28 cellular contexts compared by ENCODE assay signal in genomic region chr4:146790515-146790914, GRCh38.
"Had no signal": no experiment of that assay in that cellular context is flagged by ENCODE, and none has a peak within 500 bp of the region (broad histone marks: within the 10 kb centered on the region; RNA-seq: fewer than 3 reads in every experiment).

No MANE protein-coding gene starts in this region.

- H3K4me2 ChIP-seq: neural progenitor cell had no signal

- H3K27me3 ChIP-seq: cardiac muscle cell, esophagus muscularis mucosa, gastrocnemius medialis, heart left ventricle, neural progenitor cell had no signal

- H3K9me3 Mint-ChIP-seq: activated B cell treated with CpG ODN at 0.5 μM for 24 hours; activated naive CD8-positive, alpha-beta T cell treated with anti-CD3 and anti-CD28 coated beads for 36 hours; activated T-cell treated with anti-CD3 and anti-CD28 coated beads, Interleukin-2, amount 50 U/mL, for 4 hours; mesothelial cell of epicardium; naive thymus-derived CD8-positive, alpha-beta T cell; neural progenitor cell; stimulated activated naive B cell treated with anti-CD40 and anti-IgM and Interleukin-4, amounts not matched to agents 10 μg/mL and 1 μg/mL and 100 μg/mL, for 72 hours; T-helper 1 cell treated with Interleukin-12 subunit alpha and Interleukin-12 subunit beta and Interleukin-4 antibody, amounts not matched to agents 30 μg/mL and 1 μg/mL, for 36 hours; type B pancreatic cell had no signal

- H2AFZ ChIP-seq: neural progenitor cell had no signal

- H3K27ac ChIP-seq: cardiac muscle cell, esophagus muscularis mucosa, gastrocnemius medialis, heart left ventricle, neural progenitor cell had no signal

- H3K27ac Mint-ChIP-seq: activated B cell treated with CpG ODN at 0.5 μM for 24 hours; activated CD4-positive, alpha-beta T cell treated with anti-CD3 and anti-CD28 coated beads for 36 hours; activated naive CD8-positive, alpha-beta T cell treated with anti-CD3 and anti-CD28 coated beads for 36 hours; mesothelial cell of epicardium; naive thymus-derived CD8-positive, alpha-beta T cell; neural progenitor cell; stimulated activated naive B cell treated with anti-CD40 and anti-IgM and Interleukin-4, amounts not matched to agents 10 μg/mL and 1 μg/mL and 100 μg/mL, for 72 hours; T-helper 1 cell treated with Interleukin-12 subunit alpha and Interleukin-12 subunit beta and Interleukin-4 antibody, amounts not matched to agents 30 μg/mL and 1 μg/mL, for 36 hours; type B pancreatic cell had no signal

- H3K4me1 ChIP-seq: esophagus muscularis mucosa, gastrocnemius medialis, heart left ventricle had no signal

- ATAC-seq: activated CD4-positive, alpha-beta T cell treated with anti-CD3 and anti-CD28 coated beads for 36 hours; activated T-cell treated with anti-CD3 and anti-CD28 coated beads, Interleukin-2, amount 50 U/mL, for 4 hours; gastrocnemius medialis; heart left ventricle; left lobe of liver; naive thymus-derived CD8-positive, alpha-beta T cell; stimulated activated naive B cell treated with anti-CD40 and anti-IgM and Interleukin-4, amounts not matched to agents 10 μg/mL and 1 μg/mL and 100 μg/mL, for 72 hours had no signal

- H3K4me1 Mint-ChIP-seq: activated B cell treated with CpG ODN at 0.5 μM for 24 hours; activated CD4-positive, alpha-beta T cell treated with anti-CD3 and anti-CD28 coated beads for 36 hours; activated naive CD8-positive, alpha-beta T cell treated with anti-CD3 and anti-CD28 coated beads for 36 hours; mesothelial cell of epicardium; naive thymus-derived CD8-positive, alpha-beta T cell; stimulated activated naive B cell treated with anti-CD40 and anti-IgM and Interleukin-4, amounts not matched to agents 10 μg/mL and 1 μg/mL and 100 μg/mL, for 72 hours had no signal

- H3K4me3 Mint-ChIP-seq: activated B cell treated with CpG ODN at 0.5 μM for 24 hours; activated CD4-positive, alpha-beta T cell treated with anti-CD3 and anti-CD28 coated beads for 36 hours; activated naive CD8-positive, alpha-beta T cell treated with anti-CD3 and anti-CD28 coated beads for 36 hours; activated T-cell treated with anti-CD3 and anti-CD28 coated beads, Interleukin-2, amount 50 U/mL, for 4 hours; mesothelial cell of epicardium; naive thymus-derived CD8-positive, alpha-beta T cell; neural progenitor cell; stimulated activated naive B cell treated with anti-CD40 and anti-IgM and Interleukin-4, amounts not matched to agents 10 μg/mL and 1 μg/mL and 100 μg/mL, for 72 hours; T-helper 1 cell treated with Interleukin-12 subunit alpha and Interleukin-12 subunit beta and Interleukin-4 antibody, amounts not matched to agents 30 μg/mL and 1 μg/mL, for 36 hours; type B pancreatic cell had no signal

- H3K27me3 Mint-ChIP-seq: activated B cell treated with CpG ODN at 0.5 μM for 24 hours; activated naive CD8-positive, alpha-beta T cell treated with anti-CD3 and anti-CD28 coated beads for 36 hours; stimulated activated naive B cell treated with anti-CD40 and anti-IgM and Interleukin-4, amounts not matched to agents 10 μg/mL and 1 μg/mL and 100 μg/mL, for 72 hours; type B pancreatic cell had no signal

- H3K36me3 Mint-ChIP-seq: activated naive CD8-positive, alpha-beta T cell treated with anti-CD3 and anti-CD28 coated beads for 36 hours; mesothelial cell of epicardium; naive thymus-derived CD8-positive, alpha-beta T cell; neural progenitor cell; stimulated activated naive B cell treated with anti-CD40 and anti-IgM and Interleukin-4, amounts not matched to agents 10 μg/mL and 1 μg/mL and 100 μg/mL, for 72 hours; type B pancreatic cell had no signal

- DNase-seq: activated B cell treated with CpG ODN at 0.5 μM for 24 hours; activated CD4-positive, alpha-beta T cell treated with anti-CD3 and anti-CD28 coated beads for 36 hours; activated CD4-positive, alpha-beta T cell treated with anti-CD3 and anti-CD28 coated beads, Interleukin-2, amount 50 U/mL, for 4 hours; activated CD8-positive, alpha-beta memory T cell treated with anti-CD3 and anti-CD28 coated beads for 24 hours; activated CD8-positive, alpha-beta memory T cell treated with anti-CD3 and anti-CD28 coated beads, Interleukin-2, amount 50 U/mL, for 4 hours; activated naive CD4-positive, alpha-beta T cell treated with Interleukin-2 at 50 U/mL for 16 hours; activated naive CD8-positive, alpha-beta T cell treated with anti-CD3 and anti-CD28 coated beads for 36 hours; activated T-cell treated with anti-CD3 and anti-CD28 coated beads, Interleukin-2, amount 50 U/mL, for 4 hours; cortex of kidney; effector CD4-positive, alpha-beta T cell; gastrocnemius medialis; heart left ventricle; kidney; naive thymus-derived CD8-positive, alpha-beta T cell; posterior cingulate gyrus; retina; stimulated activated CD4-positive, alpha-beta T cell treated with anti-CD3 and anti-CD28 coated beads, Interleukin-2, amount 100 ng/mL, for 48 hours; stimulated activated CD8-positive, alpha-beta memory T cell treated with anti-CD3 and anti-CD28 coated beads, Interleukin-4, amount 100 ng/mL, for 48 hours; stimulated activated naive B cell treated with anti-CD40 and anti-IgM and Interleukin-4, amounts not matched to agents 10 μg/mL and 1 μg/mL and 100 μg/mL, for 72 hours; T1000 had no signal

- H3K4me3 ChIP-seq: cardiac muscle cell, esophagus muscularis mucosa, gastrocnemius medialis, heart left ventricle, lung, neural progenitor cell had no signal

- H3K36me3 ChIP-seq: cardiac muscle cell, esophagus muscularis mucosa, gastrocnemius medialis, heart left ventricle, neural progenitor cell had no signal

- H3K9me3 ChIP-seq: esophagus muscularis mucosa, gastrocnemius medialis, heart left ventricle had no signal
